Comparison of ENCODE assay signal across 24 cellular contexts in genomic region chr22:37204045-37204655, GRCh38. TPM values are rescaled to one million over a fixed set of nuclear protein-coding genes. Genes with fewer than 3 reads are reported as not detected.
DNase-seq lines count a peak whose midpoint lies in the region; ATAC-seq and TF ChIP-seq lines count a peak whose summit lies in the region.
"Had no signal": no experiment of that assay in that cellular context is flagged by ENCODE, and none has a peak within 500 bp of the region (broad histone marks: within the 10 kb centered on the region; RNA-seq: fewer than 3 reads in every experiment).

No MANE protein-coding gene starts in this region.

- no peak overlapping the region for H3K4me3 ChIP-seq in upper lobe of right lung
- H3K4me3 ChIP-seq: breast epithelium, GM23338, left lung, right atrium auricular region, testis, uterus had no signal

- peak; percentile 41 for DNase-seq in natural killer cell treated with Interleukin-12 subunit alpha and Interleukin-12 subunit beta and Interleukin-15 and Interleukin-18, amount 100 ng/mL, for 72 hours (ENCODE audit: low spot score)
- DNase-seq in natural killer cell (no peak), upper lobe of right lung (peak; percentile 38), DMS 273 treated with DMSO at 0.1 percent for 48 hours (lab: John Stamatoyannopoulos, UW) (no peak)
- DNase-seq in activated naive CD8-positive, alpha-beta T cell treated with anti-CD3 and anti-CD28 coated beads for 36 hours, result no peak
- peak in 1 of 10 donors; percentile 36 for DNase-seq in naive thymus-derived CD8-positive, alpha-beta T cell
- DNase-seq: activated CD4-positive, alpha-beta T cell treated with anti-CD3 and anti-CD28 coated beads for 1 hour; activated CD8-positive, alpha-beta memory T cell treated with anti-CD3 and anti-CD28 coated beads, Interleukin-2, amount 10 ng/mL, durations not matched to agents 7 days and 5 days; effector CD4-positive, alpha-beta T cell; NCI-H446 treated with DMSO at 0.1 percent for 48 hours; RPMI8226; stimulated activated CD4-positive, alpha-beta T cell treated with anti-CD3 and anti-CD28 coated beads, Interleukin-2, amount 100 ng/mL, for 48 hours; testis; uterus had no signal

- H3K27me3 Mint-ChIP-seq in natural killer cell treated with Interleukin-12 subunit alpha and Interleukin-12 subunit beta and Interleukin-15 and Interleukin-18, amount 100 ng/mL, for 72 hours, result no peaks in the 10 kb centered on the region
- no peaks in the 10 kb centered on the region for H3K27me3 Mint-ChIP-seq in natural killer cell (ENCODE audit: low read depth in 2 of 2)
- H3K27me3 Mint-ChIP-seq in activated naive CD8-positive, alpha-beta T cell treated with anti-CD3 and anti-CD28 coated beads for 36 hours, result no peaks in the 10 kb centered on the region
- no peaks in the 10 kb centered on the region for H3K27me3 Mint-ChIP-seq in naive thymus-derived CD8-positive, alpha-beta T cell
- H3K27me3 Mint-ChIP-seq: activated CD8-positive, alpha-beta memory T cell treated with anti-CD3 and anti-CD28 coated beads, Interleukin-2, amount 10 ng/mL, durations not matched to agents 7 days and 5 days had no signal

- no peaks in the 10 kb centered on the region for H3K36me3 ChIP-seq in upper lobe of right lung
- H3K36me3 ChIP-seq: breast epithelium, left lung, right atrium auricular region, uterus had no signal

- H3K9me3 Mint-ChIP-seq in natural killer cell treated with Interleukin-12 subunit alpha and Interleukin-12 subunit beta and Interleukin-15 and Interleukin-18, amount 100 ng/mL, for 72 hours, result no peaks in the 10 kb centered on the region
- H3K9me3 Mint-ChIP-seq in natural killer cell, result no peaks in the 10 kb centered on the region
- H3K9me3 Mint-ChIP-seq in activated naive CD8-positive, alpha-beta T cell treated with anti-CD3 and anti-CD28 coated beads for 36 hours, result no peaks in the 10 kb centered on the region
- no peaks in the 10 kb centered on the region for H3K9me3 Mint-ChIP-seq in naive thymus-derived CD8-positive, alpha-beta T cell
- H3K9me3 Mint-ChIP-seq: activated T-helper 2 cell treated with anti-CD3 and anti-CD28 coated beads, Interferon-gamma antibody, Interleukin-2, Interleukin-4, amounts not matched to agents 10 μg/mL and 5 μg/mL and 100 μg/mL, durations not matched to agents 14 hours and 24 hours and 36 hours; GM23338 had no signal

- ATAC-seq in natural killer cell treated with Interleukin-12 subunit alpha and Interleukin-12 subunit beta and Interleukin-15 and Interleukin-18, amount 100 ng/mL, for 72 hours, result no peak
- ATAC-seq in natural killer cell (no peak), upper lobe of right lung (no peak), HG03571 (IDR thresholded peaks at IDR 0.05; ENCODE audit: unreplicated experiment) (no peak)
- ATAC-seq in naive thymus-derived CD8-positive, alpha-beta T cell, result no peak
- ATAC-seq: activated CD8-positive, alpha-beta memory T cell treated with anti-CD3 and anti-CD28 coated beads, Interleukin-2, amount 10 ng/mL, durations not matched to agents 7 days and 5 days; GM23338; HepG2; left lung had no signal

- H3K27ac Mint-ChIP-seq in natural killer cell treated with Interleukin-12 subunit alpha and Interleukin-12 subunit beta and Interleukin-15 and Interleukin-18, amount 100 ng/mL, for 72 hours, result peak overlapping the region in 1 of 2 donors; percentile 23
- no peak overlapping the region for H3K27ac Mint-ChIP-seq in natural killer cell
- peak overlapping the region; percentile 58 for H3K27ac Mint-ChIP-seq in activated naive CD8-positive, alpha-beta T cell treated with anti-CD3 and anti-CD28 coated beads for 36 hours
- peak overlapping the region in 7 of 10 donors; percentile 53 to 84 (median 72) for H3K27ac Mint-ChIP-seq in naive thymus-derived CD8-positive, alpha-beta T cell
- H3K27ac Mint-ChIP-seq: activated CD8-positive, alpha-beta memory T cell treated with anti-CD3 and anti-CD28 coated beads, Interleukin-2, amount 10 ng/mL, durations not matched to agents 7 days and 5 days; activated T-helper 2 cell treated with anti-CD3 and anti-CD28 coated beads, Interferon-gamma antibody, Interleukin-2, Interleukin-4, amounts not matched to agents 10 μg/mL and 5 μg/mL and 100 μg/mL, durations not matched to agents 14 hours and 24 hours and 36 hours; GM23338 had no signal

- H3K4me1 Mint-ChIP-seq in natural killer cell treated with Interleukin-12 subunit alpha and Interleukin-12 subunit beta and Interleukin-15 and Interleukin-18, amount 100 ng/mL, for 72 hours (ENCODE audit: low read depth in 2 of 2), result peaks cover 4 to 7% of the 10 kb centered on the region in 2 donors
- H3K4me1 Mint-ChIP-seq in natural killer cell, result peaks cover 6 to 13% of the 10 kb centered on the region in 2 donors
- peaks cover 40% of the 10 kb centered on the region for H3K4me1 Mint-ChIP-seq in activated naive CD8-positive, alpha-beta T cell treated with anti-CD3 and anti-CD28 coated beads for 36 hours
- peaks cover 28 to 87% (median 76%) of the 10 kb centered on the region in 4 donors for H3K4me1 Mint-ChIP-seq in naive thymus-derived CD8-positive, alpha-beta T cell
- H3K4me1 Mint-ChIP-seq: GM23338 had no signal

- peaks cover 6% of the 10 kb centered on the region for H3K4me1 ChIP-seq in upper lobe of right lung
- H3K4me1 ChIP-seq: breast epithelium had no signal

- no peaks in the 10 kb centered on the region for H3K27me3 ChIP-seq in upper lobe of right lung
- H3K27me3 ChIP-seq: breast epithelium, left lung, right atrium auricular region, testis, uterus had no signal

- H3K4me3 Mint-ChIP-seq in natural killer cell treated with Interleukin-12 subunit alpha and Interleukin-12 subunit beta and Interleukin-15 and Interleukin-18, amount 100 ng/mL, for 72 hours, result no peak overlapping the region
- H3K4me3 Mint-ChIP-seq in natural killer cell, result no peak overlapping the region
- H3K4me3 Mint-ChIP-seq in activated naive CD8-positive, alpha-beta T cell treated with anti-CD3 and anti-CD28 coated beads for 36 hours, result no peak overlapping the region
- no peak overlapping the region for H3K4me3 Mint-ChIP-seq in naive thymus-derived CD8-positive, alpha-beta T cell
- H3K4me3 Mint-ChIP-seq: activated CD8-positive, alpha-beta memory T cell treated with anti-CD3 and anti-CD28 coated beads, Interleukin-2, amount 10 ng/mL, durations not matched to agents 7 days and 5 days; GM23338 had no signal

- POLR2A ChIA-PET in naive thymus-derived CD8-positive, alpha-beta T cell (lab: Charles Lee), result interaction anchor here (16.8 to 31.6 kb wide), 2 partner anchors 17 to 37 kb away, joined by 308 to 1090 read pairs; partner anchors contain the start of gene RAC2

- no peaks in the 10 kb centered on the region for H3K9me3 ChIP-seq in upper lobe of right lung
- H3K9me3 ChIP-seq: breast epithelium, left lung, right atrium auricular region, testis, uterus had no signal

- H3K27ac ChIP-seq in upper lobe of right lung, result no peak overlapping the region
- H3K27ac ChIP-seq: breast epithelium, left lung, right atrium auricular region, testis, uterus had no signal

- TF ChIP-seq CTCF in natural killer cell (IDR thresholded peaks at IDR 0.05) (no peak), upper lobe of right lung (IDR thresholded peaks at IDR 0.05) (no peak)

- intact Hi-C loops in natural killer cell (cut with micrococcal nuclease), result no loop called here
- intact Hi-C loops in upper lobe of right lung (cut with DNase I), result no loop called here

- H3K36me3 Mint-ChIP-seq in natural killer cell treated with Interleukin-12 subunit alpha and Interleukin-12 subunit beta and Interleukin-15 and Interleukin-18, amount 100 ng/mL, for 72 hours, result no peaks in the 10 kb centered on the region
- no peaks in the 10 kb centered on the region for H3K36me3 Mint-ChIP-seq in natural killer cell
- no peaks in the 10 kb centered on the region for H3K36me3 Mint-ChIP-seq in activated naive CD8-positive, alpha-beta T cell treated with anti-CD3 and anti-CD28 coated beads for 36 hours
- H3K36me3 Mint-ChIP-seq in naive thymus-derived CD8-positive, alpha-beta T cell, result no peaks in the 10 kb centered on the region
- H3K36me3 Mint-ChIP-seq: activated CD8-positive, alpha-beta memory T cell treated with anti-CD3 and anti-CD28 coated beads, Interleukin-2, amount 10 ng/mL, durations not matched to agents 7 days and 5 days had no signal

RNA-seq across cellular contexts. Expression of gene SSTR3, which starts 8.1 kb away (rescaled TPM):
- under 1 TPM; 0.11 to 0.29 TPM for total RNA-seq in natural killer cell treated with Interleukin-12 subunit alpha and Interleukin-12 subunit beta and Interleukin-15 and Interleukin-18, amount 100 ng/mL, for 72 hours
- total RNA-seq in natural killer cell (under 1 TPM; 0.20 to 0.64 (median 0.23) TPM), upper lobe of right lung (not detected)
- 1 to 10 TPM; 7.1 to 7.4 TPM for total RNA-seq in activated naive CD8-positive, alpha-beta T cell treated with anti-CD3 and anti-CD28 coated beads for 36 hours
- 10 to 100 TPM; 13.5 to 13.7 TPM for total RNA-seq in naive thymus-derived CD8-positive, alpha-beta T cell
- 1 to 10 TPM; 2.9 to 7.3 (median 4.2) TPM for polyA plus RNA-seq in naive thymus-derived CD8-positive, alpha-beta T cell
- total RNA-seq: breast epithelium, Daoy, LHCN-M2, osteocyte, right atrium auricular region had no signal
- polyA plus RNA-seq: GM23338 had no signal

RNA-seq across cellular contexts. Expression of gene C1QTNF6, which starts 16.1 kb away (rescaled TPM):
- 1 to 10 TPM; 1.3 to 3.9 TPM for total RNA-seq in natural killer cell treated with Interleukin-12 subunit alpha and Interleukin-12 subunit beta and Interleukin-15 and Interleukin-18, amount 100 ng/mL, for 72 hours
- 10 to 100 TPM in 1 of 3 donors, 1 to 10 TPM in 2; 6.0 to 10.3 (median 6.7) TPM for total RNA-seq in natural killer cell
- total RNA-seq in activated naive CD8-positive, alpha-beta T cell treated with anti-CD3 and anti-CD28 coated beads for 36 hours, result 1 to 10 TPM; 2.7 to 3.2 TPM
- 10 to 100 TPM; 24.6 to 25.7 TPM for total RNA-seq in naive thymus-derived CD8-positive, alpha-beta T cell
- polyA plus RNA-seq in naive thymus-derived CD8-positive, alpha-beta T cell, result 1 to 10 TPM in 2 of 3 donors, under 1 TPM in 1; 0.68 to 4.0 (median 1.7) TPM
- 6.1 TPM for total RNA-seq in upper lobe of right lung

RNA-seq across cellular contexts. Expression of gene RAC2, which starts 39.9 kb away (rescaled TPM):
- total RNA-seq in natural killer cell treated with Interleukin-12 subunit alpha and Interleukin-12 subunit beta and Interleukin-15 and Interleukin-18, amount 100 ng/mL, for 72 hours, result 1,000 to 10,000 TPM in 1 of 2 donors, 100 to 1,000 TPM in 1; 666 to 1,078 TPM
- total RNA-seq in natural killer cell, result 100 to 1,000 TPM; 647 to 744 (median 741) TPM
- 100 to 1,000 TPM; 518 to 528 TPM for total RNA-seq in activated naive CD8-positive, alpha-beta T cell treated with anti-CD3 and anti-CD28 coated beads for 36 hours
- total RNA-seq in naive thymus-derived CD8-positive, alpha-beta T cell, result 100 to 1,000 TPM; 295 to 297 TPM
- 1,000 to 10,000 TPM in 2 of 3 donors, 100 to 1,000 TPM in 1; 740 to 1,115 (median 1,110) TPM for polyA plus RNA-seq in naive thymus-derived CD8-positive, alpha-beta T cell
- 107 TPM for total RNA-seq in upper lobe of right lung
- total RNA-seq: HepG2, osteocyte had no signal

RNA-seq across cellular contexts. Expression of gene IL2RB, which starts 54.4 kb away (rescaled TPM):
- 100 to 1,000 TPM; 508 to 635 TPM for total RNA-seq in natural killer cell treated with Interleukin-12 subunit alpha and Interleukin-12 subunit beta and Interleukin-15 and Interleukin-18, amount 100 ng/mL, for 72 hours
- total RNA-seq in natural killer cell (1,000 to 10,000 TPM in 2 of 3 donors, 100 to 1,000 TPM in 1; 905 to 1,386 (median 1,021) TPM), upper lobe of right lung (10.6 TPM)
- total RNA-seq in activated naive CD8-positive, alpha-beta T cell treated with anti-CD3 and anti-CD28 coated beads for 36 hours, result 100 to 1,000 TPM; 148 to 149 TPM
- 10 to 100 TPM; 31.1 to 34.2 TPM for total RNA-seq in naive thymus-derived CD8-positive, alpha-beta T cell
- 100 to 1,000 TPM in 1 of 3 donors, 10 to 100 TPM in 2; 74.9 to 113 (median 81.1) TPM for polyA plus RNA-seq in naive thymus-derived CD8-positive, alpha-beta T cell
- total RNA-seq: Daoy, HepG2, LHCN-M2, osteocyte had no signal
- polyA plus RNA-seq: HepG2 had no signal

Comparison
In these comparisons a context has a peak if more than half of its experiments do, and no peak if none do; other contexts are left out.
1. DNase-seq: peak in natural killer cell treated with Interleukin-12 subunit alpha and Interleukin-12 subunit beta and Interleukin-15 and Interleukin-18, amount 100 ng/mL, for 72 hours (single experiment) and upper lobe of right lung (single experiment); none in natural killer cell (single experiment), activated naive CD8-positive, alpha-beta T cell treated with anti-CD3 and anti-CD28 coated beads for 36 hours (single experiment) and DMS 273 treated with DMSO at 0.1 percent for 48 hours (single experiment).
2. H3K27ac Mint-ChIP-seq: peak in activated naive CD8-positive, alpha-beta T cell treated with anti-CD3 and anti-CD28 coated beads for 36 hours (single experiment) and naive thymus-derived CD8-positive, alpha-beta T cell (7 of 10); none in natural killer cell (0 of 2).